Comparison of ENCODE assay signal across 19 cellular contexts in the genomic region with DNA sequence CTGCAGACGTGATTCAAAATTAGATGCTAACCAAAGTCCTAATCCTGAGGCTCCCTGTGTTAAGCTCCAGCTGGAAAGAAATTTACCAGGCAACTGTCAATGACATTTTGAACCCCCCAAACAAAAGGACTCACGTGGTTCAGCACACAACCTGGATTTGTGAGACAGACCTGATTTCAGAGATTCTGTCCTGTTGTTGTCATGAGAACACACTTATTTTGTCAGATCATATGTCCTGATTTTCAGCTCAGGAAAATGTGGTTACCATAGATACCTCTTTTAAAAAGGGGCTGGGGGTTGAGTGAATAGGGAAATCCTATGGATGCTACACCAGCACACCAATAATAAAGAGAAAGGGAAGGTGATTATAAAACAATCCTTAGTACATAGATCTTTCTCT.
"Had no signal": no experiment of that assay in that cellular context is flagged by ENCODE, and none has a peak within 500 bp of the region (broad histone marks: within the 10 kb centered on the region; RNA-seq: fewer than 3 reads in every experiment).

No MANE protein-coding gene starts in this region.

- H3K4me1 ChIP-seq: heart left ventricle, suprapubic skin, thyroid gland had no signal

- H3K9me3 ChIP-seq: heart left ventricle, neutrophil, suprapubic skin, thyroid gland had no signal

- H3K36me3 ChIP-seq: neutrophil had no signal

- H3K27me3 ChIP-seq: dorsolateral prefrontal cortex, heart left ventricle, neutrophil, suprapubic skin, thyroid gland had no signal

- H3K4me3 ChIP-seq: dorsolateral prefrontal cortex, heart left ventricle, lung, suprapubic skin, thyroid gland had no signal

- DNase-seq: cortex of kidney; dorsolateral prefrontal cortex; effector CD8-positive, alpha-beta T cell; foreskin melanocyte; heart left ventricle; hippocampal formation; left colon; left ventricle myocardium superior; mesenchymal stem cell; midbrain; right cardiac atrium; small intestine; stimulated activated CD4-positive, alpha-beta T cell treated with anti-CD3 and anti-CD28 coated beads, Interleukin-4, amount 100 ng/mL, for 1 hour; stimulated activated CD8-positive, alpha-beta memory T cell treated with anti-CD3 and anti-CD28 coated beads, Interleukin-4, amount 100 ng/mL, for 48 hours; stimulated activated naive CD8-positive, alpha-beta T cell treated with anti-CD3 and anti-CD28 coated beads, Interleukin-15, Interleukin-2, amounts not matched to agents 100 U/mL and 50 U/mL, for 24 hours; thyroid gland had no signal

- H3K27ac ChIP-seq: heart left ventricle, neutrophil, suprapubic skin, thyroid gland had no signal
